Comparison of ENCODE assay signal across 14 cellular contexts in the genomic region with DNA sequence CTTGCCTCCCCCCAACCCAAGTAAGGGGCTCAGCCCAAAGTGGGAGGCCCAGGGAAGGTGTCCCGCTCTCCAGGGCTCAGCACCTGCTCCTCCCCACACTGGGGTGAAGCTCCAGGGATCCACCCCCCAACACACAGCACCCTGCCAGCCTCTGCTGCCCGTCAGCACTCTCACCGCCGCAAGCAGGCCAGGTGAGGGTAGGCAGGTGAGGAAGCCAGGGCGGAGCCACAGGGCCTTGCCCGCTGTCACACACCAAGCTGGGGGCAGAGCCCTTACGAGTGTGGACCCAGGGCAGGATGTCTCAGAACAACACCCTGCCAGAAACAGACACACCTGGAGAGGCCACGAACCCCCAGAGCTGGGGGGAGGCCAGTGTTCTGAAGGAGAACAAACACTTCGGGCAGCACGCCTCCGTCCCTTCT. TPM values are rescaled to one million over a fixed set of nuclear protein-coding genes. Genes with fewer than 3 reads are reported as not detected.
DNase-seq lines count a peak whose midpoint lies in the region; ATAC-seq and TF ChIP-seq lines count a peak whose summit lies in the region.
"Had no signal": no experiment of that assay in that cellular context is flagged by ENCODE, and none has a peak within 500 bp of the region (broad histone marks: within the 10 kb centered on the region; RNA-seq: fewer than 3 reads in every experiment).

No MANE protein-coding gene starts in this region.

- no peak overlapping the region for H2BK120ac ChIP-seq in mesendoderm (ENCODE audit: low read depth, low read length)

- ATAC-seq in left cardiac atrium = no peak
- no peak for ATAC-seq in activated T-cell treated with anti-CD3 and anti-CD28 coated beads, Interleukin-2, amount 50 U/mL, for 4 hours

- H3K4me1 Mint-ChIP-seq in activated T-cell treated with anti-CD3 and anti-CD28 coated beads, Interleukin-2, amount 50 U/mL, for 4 hours (ENCODE audit: low read depth) = peaks cover 60% of the 10 kb centered on the region

- H3K9me3 ChIP-seq in right atrium auricular region (no peaks in the 10 kb centered on the region), muscle layer of duodenum (ENCODE audit: control insufficient read depth in 1 of 2, low read length in 2 of 2) (no peaks in the 10 kb centered on the region)
- H3K9me3 ChIP-seq in effector memory CD4-positive, alpha-beta T cell (ENCODE audit: control insufficient read depth, low read length) = no peaks in the 10 kb centered on the region

- no peak overlapping the region for H3K9ac ChIP-seq in mesendoderm (ENCODE audit: low read length)

- no peak overlapping the region for H2AK5ac ChIP-seq in mesendoderm (ENCODE audit: low read length)

- H3K4me3 ChIP-seq in right atrium auricular region = no peak overlapping the region
- no peak overlapping the region for H3K4me3 ChIP-seq in effector memory CD4-positive, alpha-beta T cell (ENCODE audit: insufficient read depth, low read depth, low read length, poor library complexity, severe bottlenecking)
- no peak overlapping the region for H3K4me3 ChIP-seq in muscle layer of duodenum (ENCODE audit: low read depth in 1 of 2, low read length in 2 of 2)
- no peak overlapping the region for H3K4me3 ChIP-seq in mesendoderm (ENCODE audit: low read length)
- H3K4me3 ChIP-seq: smooth muscle cell had no signal

- H3K36me3 ChIP-seq in right atrium auricular region (no peaks in the 10 kb centered on the region), muscle layer of duodenum (ENCODE audit: control insufficient read depth in 1 of 2, insufficient read depth in 2 of 2, low read length in 2 of 2) (no peaks in the 10 kb centered on the region), mesendoderm (ENCODE audit: control insufficient read depth, insufficient read depth, low read length) (no peaks in the 10 kb centered on the region)
- H3K36me3 ChIP-seq in effector memory CD4-positive, alpha-beta T cell (ENCODE audit: control insufficient read depth, insufficient read depth, low read length) = no peaks in the 10 kb centered on the region

- no peaks in the 10 kb centered on the region for H3K36me3 Mint-ChIP-seq in activated T-cell treated with anti-CD3 and anti-CD28 coated beads, Interleukin-2, amount 50 U/mL, for 4 hours (ENCODE audit: insufficient read depth)
- H3K36me3 Mint-ChIP-seq: activated naive CD4-positive, alpha-beta T cell treated with anti-CD3 and anti-CD28 coated beads, Interleukin-2, amount 10 ng/mL, durations not matched to agents 7 days and 5 days had no signal

- intact Hi-C loops in left cardiac atrium (cut with DNase I) = no loop called here

- H3K4me1 ChIP-seq in right atrium auricular region = peaks cover 0 to 58% of the 10 kb centered on the region in 2 donors
- peaks cover 23% of the 10 kb centered on the region for H3K4me1 ChIP-seq in effector memory CD4-positive, alpha-beta T cell (ENCODE audit: control insufficient read depth, insufficient read depth, low read length, poor library complexity, severe bottlenecking)
- peaks cover 0 to 19% of the 10 kb centered on the region in 2 donors for H3K4me1 ChIP-seq in muscle layer of duodenum (ENCODE audit: control insufficient read depth in 1 of 2, insufficient read depth in 2 of 2, low read length in 2 of 2)
- H3K4me1 ChIP-seq in mesendoderm (ENCODE audit: control insufficient read depth, low read depth, low read length) = peaks cover 4% of the 10 kb centered on the region

- H2BK5ac ChIP-seq in mesendoderm (ENCODE audit: low read length) = no peak overlapping the region

- no peak overlapping the region for H3K56ac ChIP-seq in mesendoderm (ENCODE audit: low read length)

- no peaks in the 10 kb centered on the region for H3K9me3 Mint-ChIP-seq in activated T-cell treated with anti-CD3 and anti-CD28 coated beads, Interleukin-2, amount 50 U/mL, for 4 hours
- H3K9me3 Mint-ChIP-seq: activated naive CD4-positive, alpha-beta T cell treated with anti-CD3 and anti-CD28 coated beads, Interleukin-2, amount 10 ng/mL, durations not matched to agents 7 days and 5 days had no signal

- no peak overlapping the region for H3K4ac ChIP-seq in mesendoderm (ENCODE audit: low read depth, low read length)

- H3K18ac ChIP-seq in mesendoderm (ENCODE audit: low read length) = no peak overlapping the region

- H3K27ac ChIP-seq in right atrium auricular region (peak overlapping the region in 1 of 2 donors; percentile 68), muscle layer of duodenum (ENCODE audit: low read length) (peak overlapping the region; percentile 56), mesendoderm (ENCODE audit: low read depth, low read length) (no peak overlapping the region)
- peak overlapping the region; percentile 8 for H3K27ac ChIP-seq in effector memory CD4-positive, alpha-beta T cell (ENCODE audit: insufficient read depth, low read length, poor library complexity, severe bottlenecking)

- H3K27me3 ChIP-seq in right atrium auricular region (no peaks in the 10 kb centered on the region), muscle layer of duodenum (ENCODE audit: low read depth, low read length) (no peaks in the 10 kb centered on the region), mesendoderm (ENCODE audit: insufficient read depth, low read length, poor library complexity) (no peaks in the 10 kb centered on the region)
- H3K27me3 ChIP-seq in effector memory CD4-positive, alpha-beta T cell (replicated peaks; ENCODE audit: control insufficient read depth, insufficient read depth, low read length, poor library complexity, severe bottlenecking) = no peaks in the 10 kb centered on the region

- TF ChIP-seq CTCF in right atrium auricular region (IDR thresholded peaks at IDR 0.05) = no peak

- no peak overlapping the region for H2BK15ac ChIP-seq in mesendoderm (replicated peaks; ENCODE audit: low read depth)

- no peak overlapping the region for H3K23ac ChIP-seq in mesendoderm (ENCODE audit: low read length)

- H3K27me3 Mint-ChIP-seq in activated T-cell treated with anti-CD3 and anti-CD28 coated beads, Interleukin-2, amount 50 U/mL, for 4 hours (ENCODE audit: low read depth) = no peaks in the 10 kb centered on the region
- H3K27me3 Mint-ChIP-seq: activated naive CD4-positive, alpha-beta T cell treated with anti-CD3 and anti-CD28 coated beads, Interleukin-2, amount 10 ng/mL, durations not matched to agents 7 days and 5 days had no signal

- no peaks in the 10 kb centered on the region for H3K79me1 ChIP-seq in mesendoderm (ENCODE audit: low read length)

- no CpG with 5 or more reads among the region's 11 CpGs for WGBS in mesendoderm (ENCODE audit: extremely low coverage, insufficient coverage, low lambda C conversion rate)

- no peak overlapping the region for H4K5ac ChIP-seq in mesendoderm (ENCODE audit: low read length)

- H3K79me2 ChIP-seq in mesendoderm (ENCODE audit: control insufficient read depth, insufficient read depth, low read length) = no peaks in the 10 kb centered on the region

- DNase-seq in left cardiac atrium (peak; percentile 17), right atrium auricular region (ENCODE audit: low spot score) (no peak), GF-D8 (lab: John Stamatoyannopoulos, UW) (no peak), AG08395 (ENCODE audit: low spot score) (no peak), mesendoderm (no peak)
- DNase-seq in effector memory CD4-positive, alpha-beta T cell = no peak
- DNase-seq in activated T-cell treated with anti-CD3 and anti-CD28 coated beads, Interleukin-2, amount 50 U/mL, for 4 hours = no peak
- DNase-seq: activated naive CD4-positive, alpha-beta T cell treated with anti-CD3 and anti-CD28 coated beads, Interleukin-2, amount 10 ng/mL, durations not matched to agents 7 days and 5 days; cerebellar nuclear complex; HCEC 1CT; NCI-H345 had no signal

- no peak overlapping the region for H3K4me3 Mint-ChIP-seq in activated T-cell treated with anti-CD3 and anti-CD28 coated beads, Interleukin-2, amount 50 U/mL, for 4 hours
- H3K4me3 Mint-ChIP-seq: activated naive CD4-positive, alpha-beta T cell treated with anti-CD3 and anti-CD28 coated beads, Interleukin-2, amount 10 ng/mL, durations not matched to agents 7 days and 5 days had no signal

- H3K4me2 ChIP-seq in mesendoderm (ENCODE audit: low read length) = no peak overlapping the region
- H3K4me2 ChIP-seq: smooth muscle cell had no signal

- no peak overlapping the region for H4K8ac ChIP-seq in mesendoderm (ENCODE audit: low read depth, low read length)

RNA-seq across cellular contexts. Expression of a gene that starts 19.5 kb away (rescaled TPM):
- total RNA-seq in left cardiac atrium (1 to 10 TPM; 5.0 to 8.2 TPM), right atrium auricular region (10 to 100 TPM; 14.4 to 22.4 TPM)
- total RNA-seq in activated T-cell treated with anti-CD3 and anti-CD28 coated beads, Interleukin-2, amount 50 U/mL, for 4 hours = under 1 TPM in 2 of 3 donors, not detected in 1; 0.13 to 0.33 TPM
- 0.97 TPM for polyA plus RNA-seq in mesendoderm (2013, experiment 1 of 2)
- polyA plus RNA-seq in mesendoderm (2013, experiment 2 of 2) = 0.91 TPM
- total RNA-seq: smooth muscle cell had no signal
- polyA plus RNA-seq: neural cell had no signal

RNA-seq across cellular contexts. Expression of a gene that starts 19.9 kb away (rescaled TPM):
- total RNA-seq in left cardiac atrium (10 to 100 TPM; 52.3 to 60.3 TPM), right atrium auricular region (10 to 100 TPM; 56.4 to 80.4 TPM)
- total RNA-seq in activated T-cell treated with anti-CD3 and anti-CD28 coated beads, Interleukin-2, amount 50 U/mL, for 4 hours = 10 to 100 TPM; 19.0 to 26.4 (median 19.8) TPM
- 16.7 TPM for polyA plus RNA-seq in mesendoderm (2013, experiment 1 of 2)
- polyA plus RNA-seq in mesendoderm (2013, experiment 2 of 2) = 16.9 TPM

Comparison
In these comparisons a context has a peak if more than half of its experiments do, and no peak if none do; other contexts are left out.
1. RNA of a gene that starts 19.5 kb away (total RNA-seq): 14.4 to 22.4 TPM in right atrium auricular region and 5.0 to 8.2 TPM in left cardiac atrium; 0.13 to 0.33 TPM in activated T-cell treated with anti-CD3 and anti-CD28 coated beads, Interleukin-2, amount 50 U/mL, for 4 hours; every median in the first group is over 4 times any median in the second.